ENCODE assay signal across 1 cellular context in the genomic region with DNA sequence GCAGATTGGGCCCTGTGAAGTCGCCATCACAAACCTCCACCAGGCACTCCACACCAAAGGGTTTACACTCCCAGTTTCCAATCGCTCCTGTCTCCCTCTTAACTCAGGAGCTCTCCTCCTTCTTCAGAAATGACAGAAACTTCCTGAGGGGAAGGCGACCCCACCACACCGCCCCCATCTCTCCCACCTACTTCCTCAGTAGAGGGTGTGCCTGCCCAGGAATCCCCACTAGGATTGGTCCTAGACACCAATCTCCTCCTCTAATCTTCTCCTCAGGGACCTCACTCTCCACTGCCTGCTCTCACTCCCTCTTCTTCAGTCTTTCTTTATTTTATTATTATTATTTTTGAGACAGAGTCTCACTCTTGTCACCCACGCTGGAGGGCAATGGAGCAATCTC.
A peak's percentile ranks its signal among the peaks of the same experiment; 100 is the strongest.
TF ChIP-seq lines count a peak whose summit lies in the region.

No MANE protein-coding gene starts in this region.

TF ChIP-seq in K562, 482 proteins besides CTCF, POLR2A, EP300 and RAD21 (continued from another document):
- TF ChIP-seq, protein P1, sequence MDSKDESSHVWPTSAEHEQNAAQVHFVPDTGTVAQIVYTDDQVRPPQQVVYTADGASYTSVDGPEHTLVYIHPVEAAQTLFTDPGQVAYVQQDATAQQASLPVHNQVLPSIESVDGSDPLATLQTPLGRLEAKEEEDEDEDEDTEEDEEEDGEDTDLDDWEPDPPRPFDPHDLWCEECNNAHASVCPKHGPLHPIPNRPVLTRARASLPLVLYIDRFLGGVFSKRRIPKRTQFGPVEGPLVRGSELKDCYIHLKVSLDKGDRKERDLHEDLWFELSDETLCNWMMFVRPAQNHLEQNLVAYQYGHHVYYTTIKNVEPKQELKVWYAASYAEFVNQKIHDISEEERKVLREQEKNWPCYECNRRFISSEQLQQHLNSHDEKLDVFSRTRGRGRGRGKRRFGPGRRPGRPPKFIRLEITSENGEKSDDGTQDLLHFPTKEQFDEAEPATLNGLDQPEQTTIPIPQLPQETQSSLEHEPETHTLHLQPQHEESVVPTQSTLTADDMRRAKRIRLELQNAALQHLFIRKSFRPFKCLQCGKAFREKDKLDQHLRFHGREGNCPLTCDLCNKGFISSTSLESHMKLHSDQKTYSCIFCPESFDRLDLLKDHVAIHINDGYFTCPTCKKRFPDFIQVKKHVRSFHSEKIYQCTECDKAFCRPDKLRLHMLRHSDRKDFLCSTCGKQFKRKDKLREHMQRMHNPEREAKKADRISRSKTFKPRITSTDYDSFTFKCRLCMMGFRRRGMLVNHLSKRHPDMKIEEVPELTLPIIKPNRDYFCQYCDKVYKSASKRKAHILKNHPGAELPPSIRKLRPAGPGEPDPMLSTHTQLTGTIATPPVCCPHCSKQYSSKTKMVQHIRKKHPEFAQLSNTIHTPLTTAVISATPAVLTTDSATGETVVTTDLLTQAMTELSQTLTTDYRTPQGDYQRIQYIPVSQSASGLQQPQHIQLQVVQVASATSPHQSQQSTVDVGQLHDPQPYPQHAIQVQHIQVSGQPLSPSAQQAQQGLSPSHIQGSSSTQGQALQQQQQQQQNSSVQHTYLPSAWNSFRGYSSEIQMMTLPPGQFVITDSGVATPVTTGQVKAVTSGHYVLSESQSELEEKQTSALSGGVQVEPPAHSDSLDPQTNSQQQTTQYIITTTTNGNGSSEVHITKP (IDR thresholded peaks at IDR 0.05; ENCODE audit: partially characterized antibody): peak; percentile 28
- TF ChIP-seq ZBTB8A (IDR thresholded peaks at IDR 0.05; ENCODE audit: partially characterized antibody) (no peak), ZNF146 (CRISPR knock-in tag; IDR thresholded peaks at IDR 0.05; ENCODE audit: unreplicated experiment) (no peak)
- TF ChIP-seq, protein P2, sequence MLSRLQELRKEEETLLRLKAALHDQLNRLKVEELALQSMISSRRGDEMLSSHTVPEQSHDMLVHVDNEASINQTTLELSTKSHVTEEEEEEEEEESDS (CRISPR knock-in tag; IDR thresholded peaks at IDR 0.05): no peak
